Comparison of ENCODE assay signal across 29 cellular contexts in the genomic region with DNA sequence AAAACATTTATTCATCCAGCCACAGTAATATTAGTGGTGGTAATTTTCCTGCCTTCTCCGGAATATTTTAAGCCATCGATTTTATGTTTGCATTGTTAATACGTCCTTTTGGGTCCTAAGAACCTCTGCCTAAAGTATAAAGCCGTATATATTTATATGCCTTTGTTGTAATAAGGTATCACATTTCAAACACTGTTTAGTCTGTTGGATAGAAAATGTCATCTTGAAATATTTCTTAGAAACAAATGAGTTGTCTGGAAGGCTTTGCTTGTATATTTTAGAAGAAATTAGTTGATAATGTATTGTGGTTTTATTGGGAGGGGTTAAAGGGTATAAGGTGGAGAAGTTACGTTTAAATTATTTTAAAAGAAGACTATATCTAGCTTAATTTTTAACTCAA.
"Had no signal": no experiment of that assay in that cellular context is flagged by ENCODE, and none has a peak within 500 bp of the region (broad histone marks: within the 10 kb centered on the region; RNA-seq: fewer than 3 reads in every experiment).

No MANE protein-coding gene starts in this region.

- H3K27ac ChIP-seq: stomach, suprapubic skin, testis, thoracic aorta, thyroid gland, tibial artery, tibial nerve, transverse colon, upper lobe of left lung, upper lobe of right lung, uterus, vagina had no signal

- H3K4me1 Mint-ChIP-seq: stimulated activated naive CD8-positive, alpha-beta T cell treated with anti-CD3 and anti-CD28 coated beads, Interleukin-15, amount 100 ng/mL, for 72 hours had no signal

- H3K27me3 Mint-ChIP-seq: stimulated activated memory B cell treated with anti-CD40 and anti-IgM and Interleukin-4, amounts not matched to agents 10 μg/mL and 1 μg/mL and 100 μg/mL, for 72 hours; stimulated activated naive B cell treated with anti-CD40 and anti-IgM and Interleukin-4, amounts not matched to agents 10 μg/mL and 1 μg/mL and 100 μg/mL, for 72 hours; stimulated activated naive CD8-positive, alpha-beta T cell treated with anti-CD3 and anti-CD28 coated beads, Interleukin-15, amount 100 ng/mL, for 72 hours; stimulated activated naive CD8-positive, alpha-beta T cell treated with anti-CD3 and anti-CD28 coated beads, Interleukin-15, Interleukin-2, amounts not matched to agents 100 ng/mL and 50 ng/mL, for 24 hours; type B pancreatic cell had no signal

- H3K27me3 ChIP-seq: stomach, suprapubic skin, testis, thyroid gland, tibial artery, tibial nerve, transverse colon, upper lobe of left lung, upper lobe of right lung, uterus, vagina had no signal

- H3K4me3 ChIP-seq: stomach, suprapubic skin, testis, thoracic aorta, thyroid gland, tibial artery, tibial nerve, transverse colon, upper lobe of left lung, upper lobe of right lung, uterus, vagina had no signal

- H3K4me3 Mint-ChIP-seq: stimulated activated effector memory CD8-positive, alpha-beta T cell treated with anti-CD3 and anti-CD28 coated beads, Interleukin-12 subunit alpha, Interleukin-12 subunit beta, amount 100 ng/mL, for 72 hours; stimulated activated memory B cell treated with anti-CD40 and anti-IgM and Interleukin-4, amounts not matched to agents 10 μg/mL and 1 μg/mL and 100 μg/mL, for 72 hours; stimulated activated naive B cell treated with anti-CD40 and anti-IgM and Interleukin-4, amounts not matched to agents 10 μg/mL and 1 μg/mL and 100 μg/mL, for 72 hours; stimulated activated naive CD8-positive, alpha-beta T cell treated with anti-CD3 and anti-CD28 coated beads, Interleukin-15, amount 100 ng/mL, for 72 hours; stimulated activated naive CD8-positive, alpha-beta T cell treated with anti-CD3 and anti-CD28 coated beads, Interleukin-15, Interleukin-2, amounts not matched to agents 100 ng/mL and 50 ng/mL, for 24 hours; type B pancreatic cell had no signal

- ATAC-seq: stimulated activated effector memory CD8-positive, alpha-beta T cell treated with anti-CD3 and anti-CD28 coated beads, Interleukin-12 subunit alpha, Interleukin-12 subunit beta, amount 100 ng/mL, for 72 hours; stimulated activated memory B cell treated with anti-CD40 and anti-IgM and Interleukin-4, amounts not matched to agents 10 μg/mL and 1 μg/mL and 100 μg/mL, for 72 hours; stimulated activated naive B cell treated with anti-CD40 and anti-IgM and Interleukin-4, amounts not matched to agents 10 μg/mL and 1 μg/mL and 100 μg/mL, for 72 hours; stimulated activated naive CD8-positive, alpha-beta T cell treated with anti-CD3 and anti-CD28 coated beads, Interleukin-15, amount 100 ng/mL, for 72 hours; stimulated activated naive CD8-positive, alpha-beta T cell treated with anti-CD3 and anti-CD28 coated beads, Interleukin-15, Interleukin-2, amounts not matched to agents 100 U/mL and 50 U/mL, for 24 hours; upper lobe of right lung had no signal

- H3K9me3 Mint-ChIP-seq: stimulated activated effector memory CD8-positive, alpha-beta T cell treated with anti-CD3 and anti-CD28 coated beads, Interleukin-12 subunit alpha, Interleukin-12 subunit beta, amount 100 ng/mL, for 72 hours; stimulated activated memory B cell treated with anti-CD40 and anti-IgM and Interleukin-4, amounts not matched to agents 10 μg/mL and 1 μg/mL and 100 μg/mL, for 72 hours; stimulated activated naive B cell treated with anti-CD40 and anti-IgM and Interleukin-4, amounts not matched to agents 10 μg/mL and 1 μg/mL and 100 μg/mL, for 72 hours; stimulated activated naive CD8-positive, alpha-beta T cell treated with anti-CD3 and anti-CD28 coated beads, Interleukin-15, amount 100 ng/mL, for 72 hours; stimulated activated naive CD8-positive, alpha-beta T cell treated with anti-CD3 and anti-CD28 coated beads, Interleukin-15, Interleukin-2, amounts not matched to agents 100 ng/mL and 50 ng/mL, for 24 hours; type B pancreatic cell had no signal

- H3K27ac Mint-ChIP-seq: stimulated activated effector memory CD8-positive, alpha-beta T cell treated with anti-CD3 and anti-CD28 coated beads, Interleukin-12 subunit alpha, Interleukin-12 subunit beta, amount 100 ng/mL, for 72 hours; stimulated activated memory B cell treated with anti-CD40 and anti-IgM and Interleukin-4, amounts not matched to agents 10 μg/mL and 1 μg/mL and 100 μg/mL, for 72 hours; stimulated activated naive B cell treated with anti-CD40 and anti-IgM and Interleukin-4, amounts not matched to agents 10 μg/mL and 1 μg/mL and 100 μg/mL, for 72 hours; stimulated activated naive CD8-positive, alpha-beta T cell treated with anti-CD3 and anti-CD28 coated beads, Interleukin-15, amount 100 ng/mL, for 72 hours; stimulated activated naive CD8-positive, alpha-beta T cell treated with anti-CD3 and anti-CD28 coated beads, Interleukin-15, Interleukin-2, amounts not matched to agents 100 ng/mL and 50 ng/mL, for 24 hours; type B pancreatic cell had no signal

- FAIRE-seq: urothelium cell line had no signal

- H3K9me3 ChIP-seq: stomach, suprapubic skin, testis, thoracic aorta, thyroid gland, tibial artery, tibial nerve, transverse colon, upper lobe of left lung, upper lobe of right lung, uterus, vagina had no signal

- H3K36me3 ChIP-seq: uterus had no signal

- DNase-seq: stimulated activated CD4-positive, alpha-beta T cell treated with anti-CD3 and anti-CD28 coated beads, Interleukin-2, amount 100 ng/mL, for 48 hours; stimulated activated CD4-positive, alpha-beta T cell treated with anti-CD3 and anti-CD28 coated beads, Interleukin-4, amount 100 ng/mL, for 1 hour; stimulated activated CD4-positive, alpha-beta T cell treated with anti-CD3 and anti-CD28 coated beads, Interleukin-4, amount 100 ng/mL, for 24 hours; stimulated activated CD4-positive, alpha-beta T cell treated with anti-CD3 and anti-CD28 coated beads, Interleukin-4, amount 100 ng/mL, for 4 hours; stimulated activated CD8-positive, alpha-beta memory T cell treated with anti-CD3 and anti-CD28 coated beads, Interleukin-4, amount 100 ng/mL, for 48 hours; stimulated activated naive B cell treated with anti-CD40 and anti-IgM and Interleukin-4, amounts not matched to agents 10 μg/mL and 1 μg/mL and 100 μg/mL, for 72 hours; stimulated activated naive CD4-positive, alpha-beta T cell; stimulated activated naive CD4-positive, alpha-beta T cell treated with Interleukin-2 at 50 U/mL for 16 hours; stimulated activated naive CD8-positive, alpha-beta T cell treated with anti-CD3 and anti-CD28 coated beads, Interleukin-15, amount 100 ng/mL, for 72 hours; stimulated activated naive CD8-positive, alpha-beta T cell treated with anti-CD3 and anti-CD28 coated beads, Interleukin-15, Interleukin-2, amounts not matched to agents 100 U/mL and 50 U/mL, for 24 hours; stomach; substantia nigra; testis; thyroid gland; tibial artery; transverse colon; trophoblast cell; upper lobe of left lung; upper lobe of right lung; uterus had no signal

- H3K4me1 ChIP-seq: suprapubic skin, testis, thyroid gland, tibial artery, transverse colon, upper lobe of left lung, upper lobe of right lung, uterus, vagina had no signal
